27 cellular contexts compared by ENCODE assay signal in the genomic region with DNA sequence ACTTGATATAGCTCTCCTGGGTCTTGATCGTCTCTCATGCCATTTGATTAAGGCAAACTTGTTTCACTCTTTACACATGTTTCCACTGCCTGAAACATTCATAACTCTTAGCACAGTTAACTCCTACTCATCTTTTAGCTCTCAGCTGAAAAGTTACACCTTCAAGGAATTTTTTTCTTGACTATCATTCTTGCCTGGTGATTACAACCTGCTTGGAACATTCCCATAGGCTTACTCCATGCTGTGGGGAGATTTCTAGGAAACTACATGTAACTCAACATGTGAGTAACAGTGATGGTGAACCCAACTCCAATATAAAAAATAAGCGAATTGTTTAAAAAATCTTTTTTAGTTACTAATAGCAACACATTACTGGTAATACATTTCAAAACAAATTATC.
"Had no signal": no experiment of that assay in that cellular context is flagged by ENCODE, and none has a peak within 500 bp of the region (broad histone marks: within the 10 kb centered on the region; RNA-seq: fewer than 3 reads in every experiment).

No MANE protein-coding gene starts in this region.

- FAIRE-seq: colon, endothelial cell of umbilical vein, islet of Langerhans, keratinocyte had no signal

- H3K4me3 ChIP-seq: coronary artery, dorsolateral prefrontal cortex, esophagus squamous epithelium, gastrocnemius medialis, heart right ventricle, left lung, lower lobe of right lung, mucosa of descending colon had no signal

- ATAC-seq: esophagus mucosa; gastrocnemius medialis; left lung; left ventricle myocardium superior; lower lobe of right lung; mucosa of descending colon; naive thymus-derived CD8-positive, alpha-beta T cell had no signal

- H3K4me1 ChIP-seq: esophagus squamous epithelium, gastrocnemius medialis, left lung, lower lobe of right lung had no signal

- DNase-seq: dermis blood vessel endothelial cell; dorsolateral prefrontal cortex; effector CD4-positive, alpha-beta T cell; effector memory CD4-positive, alpha-beta T cell; erythroblast; esophagus squamous epithelium; foreskin melanocyte; gastrocnemius medialis; glutamatergic neuron; head of caudate nucleus; heart right ventricle; hippocampal formation; left cardiac atrium; left lung; left ventricle myocardium superior; lower lobe of right lung; mesenchymal stem cell; mucosa of descending colon; naive B cell; naive thymus-derived CD8-positive, alpha-beta T cell had no signal

- H3K36me3 ChIP-seq: esophagus squamous epithelium, gastrocnemius medialis, heart right ventricle, left lung, lower lobe of right lung had no signal

- H3K27ac ChIP-seq: coronary artery, dorsolateral prefrontal cortex, epithelial cell of prostate, esophagus squamous epithelium, gastrocnemius medialis, heart right ventricle, left lung, lower lobe of right lung had no signal

- H3K9me3 ChIP-seq: esophagus squamous epithelium, gastrocnemius medialis, heart right ventricle, left lung, lower lobe of right lung, mucosa of descending colon had no signal

- H3K27me3 ChIP-seq: dorsolateral prefrontal cortex, esophagus squamous epithelium, gastrocnemius medialis, heart right ventricle, left lung had no signal
